Comparison of ENCODE assay signal across 11 cellular contexts in the genomic region with DNA sequence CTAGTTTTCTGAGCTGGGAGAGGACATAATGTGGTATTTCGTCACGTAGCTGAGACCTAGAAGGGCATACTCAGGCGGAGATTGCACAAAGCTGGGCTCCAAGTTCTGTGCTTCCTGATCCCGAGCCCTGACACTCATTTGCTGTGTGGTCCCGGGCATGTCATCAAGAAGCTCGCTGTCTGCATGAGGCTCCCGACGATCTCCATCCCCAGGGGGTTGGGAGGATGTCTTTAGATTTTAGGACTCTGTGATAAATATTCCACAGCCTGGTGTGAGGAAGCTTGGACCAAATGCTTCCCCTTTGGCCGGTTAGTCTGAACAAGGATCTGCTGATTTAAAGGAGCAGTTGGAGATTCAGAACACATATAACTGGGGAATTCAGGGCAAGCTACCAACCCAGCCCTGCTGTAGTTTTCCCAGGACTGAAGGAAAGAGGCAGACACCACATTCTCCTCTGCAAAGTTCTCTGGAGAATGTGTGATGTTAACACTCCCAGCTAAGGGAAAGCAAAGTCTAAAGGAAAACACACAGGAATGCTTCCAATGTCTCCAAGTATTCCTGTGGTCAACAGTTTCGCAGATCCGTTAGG. TPM values are rescaled to one million over a fixed set of nuclear protein-coding genes. Genes with fewer than 3 reads are reported as not detected.
DNase-seq lines count a peak whose midpoint lies in the region; ATAC-seq, FAIRE-seq and TF ChIP-seq lines count a peak whose summit lies in the region.
"Had no signal": no experiment of that assay in that cellular context is flagged by ENCODE, and none has a peak within 500 bp of the region (broad histone marks: within the 10 kb centered on the region; RNA-seq: fewer than 3 reads in every experiment).

No MANE protein-coding gene starts in this region.

- no peak overlapping the region for H3K14ac ChIP-seq in H1 (ENCODE audit: insufficient read length)

- FAIRE-seq in H1 (lab: Jason Lieb, UNC): no peak

- no peak overlapping the region for H3K18ac ChIP-seq in H1 (ENCODE audit: extremely low read depth, low read length)

- H3K4me1 Mint-ChIP-seq in activated CD8-positive, alpha-beta T cell treated with anti-CD3 and anti-CD28 coated beads for 36 hours (ENCODE audit: low read depth): no peaks in the 10 kb centered on the region
- peaks cover 0 to 1% (median 0%) of the 10 kb centered on the region in 4 donors for H3K4me1 Mint-ChIP-seq in naive thymus-derived CD8-positive, alpha-beta T cell
- H3K4me1 Mint-ChIP-seq in T-helper 17 cell: no peaks in the 10 kb centered on the region
- H3K4me1 Mint-ChIP-seq: stimulated activated effector memory CD8-positive, alpha-beta T cell treated with anti-CD3 and anti-CD28 coated beads, Interleukin-12 subunit alpha, Interleukin-12 subunit beta, amount 100 ng/mL, for 72 hours had no signal

- no peaks in the 10 kb centered on the region for H3K79me2 ChIP-seq in H1 (ENCODE audit: control insufficient read depth in 1 of 2, insufficient read depth in 2 of 2, low read length in 2 of 2)

- no peak for ATAC-seq in activated CD8-positive, alpha-beta T cell treated with anti-CD3 and anti-CD28 coated beads for 36 hours
- ATAC-seq in naive thymus-derived CD8-positive, alpha-beta T cell: no peak
- ATAC-seq in HG03175 (IDR thresholded peaks at IDR 0.05; ENCODE audit: unreplicated experiment): no peak
- no peak for ATAC-seq in T-helper 17 cell
- ATAC-seq: stimulated activated effector memory CD8-positive, alpha-beta T cell treated with anti-CD3 and anti-CD28 coated beads, Interleukin-12 subunit alpha, Interleukin-12 subunit beta, amount 100 ng/mL, for 72 hours had no signal

- no peak overlapping the region for H3K56ac ChIP-seq in H1 (replicated peaks; ENCODE audit: insufficient read length, low read depth, low read length)

- no peak overlapping the region for H2BK20ac ChIP-seq in H1 (ENCODE audit: low read length)

- no peaks in the 10 kb centered on the region for H3K36me3 Mint-ChIP-seq in activated CD8-positive, alpha-beta T cell treated with anti-CD3 and anti-CD28 coated beads for 36 hours (ENCODE audit: low read depth)
- no peaks in the 10 kb centered on the region for H3K36me3 Mint-ChIP-seq in naive thymus-derived CD8-positive, alpha-beta T cell
- H3K36me3 Mint-ChIP-seq in T-helper 17 cell (ENCODE audit: low read depth): no peaks in the 10 kb centered on the region
- H3K36me3 Mint-ChIP-seq: stimulated activated effector memory CD8-positive, alpha-beta T cell treated with anti-CD3 and anti-CD28 coated beads, Interleukin-12 subunit alpha, Interleukin-12 subunit beta, amount 100 ng/mL, for 72 hours had no signal

- H2AK5ac ChIP-seq in H1 (ENCODE audit: low read depth, low read length): no peak overlapping the region

- H4K5ac ChIP-seq in H1 (ENCODE audit: insufficient read length, low read depth, low read length): no peak overlapping the region

- H3K9me3 Mint-ChIP-seq in activated CD8-positive, alpha-beta T cell treated with anti-CD3 and anti-CD28 coated beads for 36 hours: no peaks in the 10 kb centered on the region
- H3K9me3 Mint-ChIP-seq in naive thymus-derived CD8-positive, alpha-beta T cell: peaks cover 0 to 2% (median 0%) of the 10 kb centered on the region in 9 donors
- H3K9me3 Mint-ChIP-seq: stimulated activated effector memory CD8-positive, alpha-beta T cell treated with anti-CD3 and anti-CD28 coated beads, Interleukin-12 subunit alpha, Interleukin-12 subunit beta, amount 100 ng/mL, for 72 hours had no signal

- H3K9ac ChIP-seq in H1 (replicated peaks in 1 of 4; ENCODE audit: extremely low read depth in 1 of 4, low read depth in 3 of 4, low read length in 3 of 4): no peak overlapping the region

- H4K20me1 ChIP-seq in H1 (replicated peaks in 1 of 2; ENCODE audit: control insufficient read depth in 1 of 2, insufficient read depth in 2 of 2, low read length in 2 of 2): no peaks in the 10 kb centered on the region

- no peak for TF ChIP-seq POLR2A in H1 (IDR thresholded peaks at IDR 0.05; ENCODE audit: control extremely low read depth in 1 of 2, low read depth in 2 of 2, low read length in 2 of 2)

- CTCF ChIA-PET in H1 (lab: Charles Lee; ENCODE audit: partially characterized antibody): interaction anchor here (1.2 kb wide), 1 partner anchor 15 kb away, joined by 4 read pairs; no protein-coding TSS in a partner anchor
- CTCF ChIA-PET in activated CD8-positive, alpha-beta T cell treated with anti-CD3 and anti-CD28 coated beads for 36 hours (lab: Charles Lee): no interaction called here

- H3K4me3 Mint-ChIP-seq in activated CD8-positive, alpha-beta T cell treated with anti-CD3 and anti-CD28 coated beads for 36 hours: no peak overlapping the region
- no peak overlapping the region for H3K4me3 Mint-ChIP-seq in naive thymus-derived CD8-positive, alpha-beta T cell
- H3K4me3 Mint-ChIP-seq in T-helper 17 cell: no peak overlapping the region
- H3K4me3 Mint-ChIP-seq: stimulated activated effector memory CD8-positive, alpha-beta T cell treated with anti-CD3 and anti-CD28 coated beads, Interleukin-12 subunit alpha, Interleukin-12 subunit beta, amount 100 ng/mL, for 72 hours had no signal

- POLR2A ChIA-PET in H1 (lab: Charles Lee; ENCODE audit: partially characterized antibody): interaction anchor here (0.6 kb wide), 1 partner anchor 419 kb away, joined by 4 read pairs; no protein-coding TSS in a partner anchor
- POLR2A ChIA-PET in activated CD8-positive, alpha-beta T cell treated with anti-CD3 and anti-CD28 coated beads for 36 hours (lab: Charles Lee): interaction anchor here (0.6 kb wide), 1 partner anchor 1023 kb away, joined by 5 read pairs; no protein-coding TSS in a partner anchor
- POLR2A ChIA-PET in naive thymus-derived CD8-positive, alpha-beta T cell (lab: Charles Lee): no interaction called here

- DNase-seq in H1 (ENCODE audit: low read depth in 1 of 2, low spot score in 2 of 2) (no peak), mucosa of gallbladder (ENCODE audit: low spot score) (peak; percentile 47), T-helper 17 cell (no peak)
- DNase-seq in activated CD8-positive, alpha-beta T cell treated with anti-CD3 and anti-CD28 coated beads for 36 hours: no peak
- no peak for DNase-seq in naive thymus-derived CD8-positive, alpha-beta T cell
- DNase-seq: NCI-H1092, SHP77 treated with DMSO at 0.1 percent for 48 hours had no signal

- H3K27ac ChIP-seq in H1 (ENCODE audit: low read depth, low read length) (no peak overlapping the region), thymus (ENCODE audit: low read depth) (peak overlapping the region; percentile 36)

- H3K4ac ChIP-seq in H1 (replicated peaks; ENCODE audit: insufficient read length, low read depth, low read length): no peak overlapping the region

- H2BK12ac ChIP-seq in H1 (ENCODE audit: low read depth, low read length): no peak overlapping the region

- no peak overlapping the region for H2BK5ac ChIP-seq in H1 (ENCODE audit: low read depth, low read length)

- H3K4me3 ChIP-seq in H1 (ENCODE audit: extremely low read depth in 1 of 4, insufficient read depth in 2 of 4, low read depth in 3 of 4, low read length in 4 of 4): no peak overlapping the region
- H3K4me3 ChIP-seq in thymus (ENCODE audit: low read length): no peak overlapping the region

- WGBS in H1 (ENCODE audit: extremely low coverage in 1 of 2, insufficient coverage in 1 of 2, insufficient read length in 1 of 2, insufficient replicate concordance in 2 of 2, low coverage in 1 of 2, low lambda C conversion rate in 2 of 2, missing lambda C conversion rate in 1 of 2), 2 experiments: 93% methylated on average over 11 of the region's 11 CpGs; no CpG with 5 or more reads in 1 of the 2 experiments
- 82% methylated on average over 11 of the region's 11 CpGs for WGBS in thymus

- no peak overlapping the region for H4K91ac ChIP-seq in H1 (replicated peaks; ENCODE audit: insufficient read length, low read length)

- no peak overlapping the region for H3K23ac ChIP-seq in H1 (ENCODE audit: insufficient read length)

- H2AFZ ChIP-seq in H1 (ENCODE audit: low read length): peak overlapping the region; percentile 74; the same call in 1 of the 2 replicates

- no peak for TF ChIP-seq CTCF in H1 (IDR thresholded peaks at IDR 0.05; ENCODE audit: control extremely low read depth in 1 of 3, insufficient read depth in 1 of 3, low read depth in 1 of 3, low read length in 3 of 3)
- no peak for TF ChIP-seq CTCF in activated CD8-positive, alpha-beta T cell treated with anti-CD3 and anti-CD28 coated beads for 36 hours (IDR thresholded peaks at IDR 0.05)

- TF ChIP-seq EP300 in H1 (IDR thresholded peaks at IDR 0.05; ENCODE audit: borderline replicate concordance in 1 of 2, low read depth in 2 of 2, low read length in 2 of 2): no peak

- no peak overlapping the region for H3K4me2 ChIP-seq in H1 (ENCODE audit: insufficient read depth in 1 of 2, low read depth in 2 of 2, low read length in 2 of 2)

- intact Hi-C loops in activated CD8-positive, alpha-beta T cell treated with anti-CD3 and anti-CD28 coated beads for 36 hours (cut with micrococcal nuclease): no loop called here

- H2BK120ac ChIP-seq in H1 (replicated peaks; ENCODE audit: low read depth, low read length): no peak overlapping the region

- no peak overlapping the region for H3K27ac Mint-ChIP-seq in activated CD8-positive, alpha-beta T cell treated with anti-CD3 and anti-CD28 coated beads for 36 hours
- H3K27ac Mint-ChIP-seq in naive thymus-derived CD8-positive, alpha-beta T cell: no peak overlapping the region
- no peak overlapping the region for H3K27ac Mint-ChIP-seq in T-helper 17 cell
- H3K27ac Mint-ChIP-seq: stimulated activated effector memory CD8-positive, alpha-beta T cell treated with anti-CD3 and anti-CD28 coated beads, Interleukin-12 subunit alpha, Interleukin-12 subunit beta, amount 100 ng/mL, for 72 hours had no signal

- H3K27me3 ChIP-seq in H1 (replicated peaks in 1 of 4; ENCODE audit: control insufficient read depth in 3 of 4, extremely low read depth in 1 of 4, insufficient read depth in 3 of 4, low read length in 3 of 4): no peaks in the 10 kb centered on the region
- no peaks in the 10 kb centered on the region for H3K27me3 ChIP-seq in thymus (ENCODE audit: control insufficient read depth, insufficient read depth)

- H3K4me1 ChIP-seq in H1 (replicated peaks in 1 of 4; ENCODE audit: control insufficient read depth in 3 of 4, insufficient read depth in 4 of 4, low read length in 3 of 4) (peaks cover 2 to 15% (median 7%) of the 10 kb centered on the region in 4 experiments; a peak in 5 of 7 replicates), thymus (ENCODE audit: control insufficient read depth, insufficient read depth, low read length) (no peaks in the 10 kb centered on the region)

- TF ChIP-seq RAD21 in H1 (IDR thresholded peaks at IDR 0.05 in 1 of 2, conservative IDR thresholded peaks at IDR 0.05 in 1 of 2; ENCODE audit: low read depth in 2 of 2, low read length in 2 of 2): no peak

- peaks cover 2% of the 10 kb centered on the region for H3K27me3 Mint-ChIP-seq in activated CD8-positive, alpha-beta T cell treated with anti-CD3 and anti-CD28 coated beads for 36 hours
- H3K27me3 Mint-ChIP-seq in naive thymus-derived CD8-positive, alpha-beta T cell: peaks cover 6 to 56% (median 14%) of the 10 kb centered on the region in 5 donors
- peaks cover 16% of the 10 kb centered on the region for H3K27me3 Mint-ChIP-seq in T-helper 17 cell

- H3K36me3 ChIP-seq in H1 (ENCODE audit: control insufficient read depth in 2 of 4, insufficient read depth in 4 of 4, low read length in 3 of 4) (no peaks in the 10 kb centered on the region), thymus (ENCODE audit: control insufficient read depth, insufficient read depth) (no peaks in the 10 kb centered on the region)

- H3K9me3 ChIP-seq in H1 (ENCODE audit: insufficient read depth in 2 of 2, low read depth in 1 of 2, low read length in 1 of 2) (no peaks in the 10 kb centered on the region), thymus (ENCODE audit: control insufficient read depth) (no peaks in the 10 kb centered on the region), T-helper 17 cell (ENCODE audit: control insufficient read depth, low read length, poor library complexity, severe bottlenecking) (no peaks in the 10 kb centered on the region)

- H3K23me2 ChIP-seq in H1 (ENCODE audit: low read depth, low read length): no peaks in the 10 kb centered on the region

- H3K79me1 ChIP-seq in H1 (ENCODE audit: low read depth, low read length): no peaks in the 10 kb centered on the region

- H4K8ac ChIP-seq in H1 (ENCODE audit: extremely low read depth, insufficient read depth, low read length): no peak overlapping the region

- no peak overlapping the region for H2BK15ac ChIP-seq in H1 (ENCODE audit: low read length)

RNA-seq across cellular contexts. Expression of gene KCNE4, which starts 2.3 kb away (rescaled TPM):
- polyA plus RNA-seq in PFSK-1 (2012; ENCODE audit: insufficient read length, low read depth): 34.0 TPM
- 0.09 TPM in 1 of 2 replicates, not detected in the other for total RNA-seq in H1 (2021; fragmentation: NEBNext Ultra II Directional; extraction: Animal tissue kit (Norgen Biotek cat#: 25700))
- polyA plus RNA-seq in H1 (2011; rRNA removed) (0.03 and 0.08 TPM in 2 replicates), thymus (2.1 TPM)
- polyA plus RNA-seq in H1 (2011; cell fraction: cytosol; rRNA removed): 0.04 TPM
- 0.03 TPM for polyA plus RNA-seq in H1 (2011; cell fraction: nucleus; rRNA removed)
- polyA plus RNA-seq in H1 (2012, experiment 1 of 2): 0.09 to 0.17 TPM (median 0.10 TPM) in 3 of 4 replicates, not detected in the other
- not detected for polyA plus RNA-seq in H1 (2012, experiment 2 of 2)
- not detected for polyA plus RNA-seq in H1 (2013, experiment 1 of 2)
- polyA plus RNA-seq in H1 (2013, experiment 2 of 2): 0.06 TPM
- polyA minus RNA-seq in H1 (2011; rRNA and poly(A)+ RNA removed): 0.05 TPM in 1 of 2 replicates, not detected in the other
- polyA minus RNA-seq in H1 (2011; cell fraction: cytosol; rRNA and poly(A)+ RNA removed): not detected
- polyA minus RNA-seq in H1 (2011; cell fraction: nucleus; rRNA and poly(A)+ RNA removed): not detected
- total RNA-seq in mucosa of gallbladder (7.4 TPM), T-helper 17 cell (not detected)
- not detected for total RNA-seq in activated CD8-positive, alpha-beta T cell treated with anti-CD3 and anti-CD28 coated beads for 36 hours
- total RNA-seq in naive thymus-derived CD8-positive, alpha-beta T cell: not detected
- not detected for polyA plus RNA-seq in naive thymus-derived CD8-positive, alpha-beta T cell
